Comparison of ENCODE assay signal across 8 cellular contexts in genomic region chr6:42404494-42404893, GRCh38. TPM values are rescaled to one million over a fixed set of nuclear protein-coding genes. Genes with fewer than 3 reads are reported as not detected.
DNase-seq lines count a peak whose midpoint lies in the region; ATAC-seq and TF ChIP-seq lines count a peak whose summit lies in the region.

No MANE protein-coding gene starts in this region.

- 42% methylated on average over 5 of the region's 5 CpGs for WGBS in GM23248 (ENCODE audit: low coverage in 1 of 2, low lambda C conversion rate in 2 of 2, missing lambda C conversion rate in 2 of 2), 2 experiments
- WGBS in endodermal cell (ENCODE audit: insufficient coverage in 1 of 2, insufficient read length in 1 of 2), 2 experiments = 25 to 31% methylated on average over 4 to 5 of the region's 5 CpGs

- DNase-seq in GM23248 = peak; percentile 85
- DNase-seq in T-helper 2 cell treated with Interferon-gamma antibody and Interleukin-4, amounts not matched to agents 5 μg/mL and 100 μg/mL, for 36 hours (ENCODE audit: low spot score) = no peak
- peak; percentile 83 for DNase-seq in endodermal cell
- DNase-seq in non-pigmented ciliary epithelial cell (ENCODE audit: low read depth) = peak; percentile 15
- no peak for DNase-seq in medulla oblongata (ENCODE audit: extremely low spot score)
- no peak for DNase-seq in HuH-7 (ENCODE audit: low spot score)
- DNase-seq in NCI-H2171 treated with DMSO at 0.1 percent for 48 hours (lab: John Stamatoyannopoulos, UW) = no peak

- H3K9me3 ChIP-seq in GM23248 (ENCODE audit: low read depth) (no peaks in the 10 kb centered on the region), endodermal cell (ENCODE audit: control insufficient read depth, low read length) (no peaks in the 10 kb centered on the region)

- H3K4me2 ChIP-seq in GM23248 (ENCODE audit: unreplicated experiment) = peak overlapping the region; percentile 74

- no peaks in the 10 kb centered on the region for H4K20me1 ChIP-seq in GM23248 (ENCODE audit: insufficient read depth)

- H3K79me2 ChIP-seq in GM23248 (ENCODE audit: insufficient read depth) = peaks cover 76% of the 10 kb centered on the region

- no peaks in the 10 kb centered on the region for H3K27me3 Mint-ChIP-seq in T-helper 2 cell treated with Interferon-gamma antibody and Interleukin-4, amounts not matched to agents 5 μg/mL and 100 μg/mL, for 36 hours (ENCODE audit: low read depth)
- H3K27me3 Mint-ChIP-seq in endodermal cell (ENCODE audit: insufficient read depth) = peaks cover 24% of the 10 kb centered on the region

- H3K27ac ChIP-seq in GM23248 = peak overlapping the region; percentile 65
- peak overlapping the region; percentile 34 for H3K27ac ChIP-seq in endodermal cell (ENCODE audit: low read depth, low read length)

- H3K36me3 ChIP-seq in GM23248 (ENCODE audit: low read depth) (no peaks in the 10 kb centered on the region), endodermal cell (ENCODE audit: control insufficient read depth, insufficient read depth, low read length) (no peaks in the 10 kb centered on the region)

- in situ Hi-C loops in GM23248 (cut with MboI) = no loop called here

- peaks cover 4% of the 10 kb centered on the region for H3F3A ChIP-seq in GM23248 (ENCODE audit: insufficient read depth)

- H3K27ac Mint-ChIP-seq in T-helper 2 cell treated with Interferon-gamma antibody and Interleukin-4, amounts not matched to agents 5 μg/mL and 100 μg/mL, for 36 hours = peak overlapping the region; percentile 87
- peak overlapping the region; percentile 64 for H3K27ac Mint-ChIP-seq in endodermal cell

- peak overlapping the region; percentile 70 for H3K4me3 Mint-ChIP-seq in T-helper 2 cell treated with Interferon-gamma antibody and Interleukin-4, amounts not matched to agents 5 μg/mL and 100 μg/mL, for 36 hours
- H3K4me3 Mint-ChIP-seq in endodermal cell = no peak overlapping the region

- TF ChIP-seq CTCF in endodermal cell (conservative IDR thresholded peaks at IDR 0.05) = no peak

- peak overlapping the region; percentile 37 for H2AFZ ChIP-seq in GM23248

- H3K4me3 ChIP-seq in GM23248 (peak overlapping the region; percentile 15; the same call in 1 of the 2 replicates), endodermal cell (ENCODE audit: low read length) (no peak overlapping the region)

- H3K27me3 ChIP-seq in GM23248 (replicated peaks; ENCODE audit: insufficient read depth) (no peaks in the 10 kb centered on the region), endodermal cell (ENCODE audit: control insufficient read depth, insufficient read depth, low read length, poor library complexity, severe bottlenecking) (peaks cover 38% of the 10 kb centered on the region)

- H3K4me1 ChIP-seq in GM23248 (ENCODE audit: insufficient read depth) (peaks cover 42% of the 10 kb centered on the region), endodermal cell (ENCODE audit: control insufficient read depth, insufficient read depth, low read length) (peaks cover 3% of the 10 kb centered on the region)

- H3K9me2 ChIP-seq in GM23248 (ENCODE audit: insufficient read depth) = no peaks in the 10 kb centered on the region

- H3K4me1 Mint-ChIP-seq in T-helper 2 cell treated with Interferon-gamma antibody and Interleukin-4, amounts not matched to agents 5 μg/mL and 100 μg/mL, for 36 hours (ENCODE audit: low read depth) = peaks cover 61% of the 10 kb centered on the region
- H3K4me1 Mint-ChIP-seq in endodermal cell = peaks cover 14% of the 10 kb centered on the region

- no peaks in the 10 kb centered on the region for H3K9me3 Mint-ChIP-seq in T-helper 2 cell treated with Interferon-gamma antibody and Interleukin-4, amounts not matched to agents 5 μg/mL and 100 μg/mL, for 36 hours
- H3K9me3 Mint-ChIP-seq in endodermal cell = no peaks in the 10 kb centered on the region

- ATAC-seq in GM19452 (IDR thresholded peaks at IDR 0.05; ENCODE audit: unreplicated experiment) = no peak

- H3K36me3 Mint-ChIP-seq in T-helper 2 cell treated with Interferon-gamma antibody and Interleukin-4, amounts not matched to agents 5 μg/mL and 100 μg/mL, for 36 hours (ENCODE audit: low read depth) = peaks cover 24% of the 10 kb centered on the region
- H3K36me3 Mint-ChIP-seq in endodermal cell (ENCODE audit: low read depth) = no peaks in the 10 kb centered on the region

- H3K9ac ChIP-seq in GM23248 (peak overlapping the region; percentile 39), endodermal cell (ENCODE audit: extremely low read depth, low read length, poor library complexity, severe bottlenecking) (no peak overlapping the region)

RNA-seq across cellular contexts. Expression of gene TRERF1, which starts 47.2 kb away (rescaled TPM):
- total RNA-seq in GM23248 (2014; rRNA removed; shearing (Covaris generic)) = 2.7 and 4.7 TPM in 2 replicates
- polyA plus RNA-seq in GM23248 (2016; fragmentation: Nextera tagmentation; extraction: Ambion mirVana) = 2.8 and 3.1 TPM in 2 replicates
- total RNA-seq in endodermal cell = 1 to 10 TPM; 4.7 to 5.3 TPM
- polyA plus RNA-seq in endodermal cell (2013, experiment 1 of 2) = 9.3 TPM
- 7.7 TPM for polyA plus RNA-seq in endodermal cell (2013, experiment 2 of 2)

Comparison
In these comparisons a context has a peak if more than half of its experiments do, and no peak if none do; other contexts are left out.
1. DNase-seq: peak in GM23248 (single experiment), endodermal cell (single experiment) and non-pigmented ciliary epithelial cell (single experiment); none in T-helper 2 cell treated with Interferon-gamma antibody and Interleukin-4, amounts not matched to agents 5 μg/mL and 100 μg/mL, for 36 hours (single experiment), medulla oblongata (single experiment), HuH-7 (single experiment) and NCI-H2171 treated with DMSO at 0.1 percent for 48 hours (single experiment).